Comparison of ENCODE assay signal across 11 cellular contexts in genomic region chr1:17232759-17233661, GRCh38. TPM values are rescaled to one million over a fixed set of nuclear protein-coding genes. Genes with fewer than 3 reads are reported as not detected.
DNase-seq lines count a peak whose midpoint lies in the region; ATAC-seq and TF ChIP-seq lines count a peak whose summit lies in the region.
"Had no signal": no experiment of that assay in that cellular context is flagged by ENCODE, and none has a peak within 500 bp of the region (broad histone marks: within the 10 kb centered on the region; RNA-seq: fewer than 3 reads in every experiment).

No MANE protein-coding gene starts in this region.

- no peak for TF ChIP-seq EP300 in esophagus muscularis mucosa (IDR thresholded peaks at IDR 0.05)

- H3K27me3 ChIP-seq in esophagus (ENCODE audit: control insufficient read depth in 1 of 2, insufficient read depth in 2 of 2, low read length in 2 of 2) (no peaks in the 10 kb centered on the region), esophagus muscularis mucosa (peaks cover 0 to 48% (median 0%) of the 10 kb centered on the region in 4 donors)

- no peak for TF ChIP-seq CTCF in esophagus muscularis mucosa (IDR thresholded peaks at IDR 0.05)

- H3K4me3 ChIP-seq in esophagus (ENCODE audit: low read depth in 1 of 2, low read length in 2 of 2) = no peak overlapping the region
- no peak overlapping the region for H3K4me3 ChIP-seq in skeletal muscle cell (ENCODE audit: low read depth, low read length)
- no peak overlapping the region for H3K4me3 ChIP-seq in esophagus muscularis mucosa

- no peaks in the 10 kb centered on the region for H3K9me3 Mint-ChIP-seq in activated naive CD4-positive, alpha-beta T cell treated with anti-CD3 and anti-CD28 coated beads for 36 hours

- DNase-seq in ELR (ENCODE audit: low read depth) (peak; percentile 93), RKO (ENCODE audit: low spot score) (peak; percentile 35), skeletal muscle cell (ENCODE audit: low read depth) (peak; percentile 69), esophagus muscularis mucosa (ENCODE audit: extremely low spot score) (no peak), cerebellar nuclear complex (lab: John Stamatoyannopoulos, UW) (no peak)
- DNase-seq in activated naive CD4-positive, alpha-beta T cell treated with anti-CD3 and anti-CD28 coated beads for 36 hours = no peak
- DNase-seq: activated CD4-positive, CD25-positive, alpha-beta regulatory T cell treated with anti-CD3 and anti-CD28 coated beads, Interleukin-2, amount 50 U/mL, for 72 hours; NCI-H524 had no signal

- intact Hi-C loops in activated naive CD4-positive, alpha-beta T cell treated with anti-CD3 and anti-CD28 coated beads for 36 hours (cut with micrococcal nuclease) = loop anchor here (10.0 kb wide), 1 partner anchor 268 kb away; no protein-coding TSS in a partner anchor
- intact Hi-C loops in esophagus muscularis mucosa (cut with DNase I) = no loop called here

- H3K4me1 ChIP-seq in esophagus (ENCODE audit: control insufficient read depth in 2 of 2, insufficient read depth in 2 of 2, low read length in 1 of 2) = peaks cover 0 to 28% of the 10 kb centered on the region in 2 donors
- H3K4me1 ChIP-seq in esophagus muscularis mucosa = peaks cover 0 to 6% (median 2%) of the 10 kb centered on the region in 4 donors

- H3K9me3 ChIP-seq in esophagus (ENCODE audit: control insufficient read depth in 2 of 2, insufficient read depth in 1 of 2, low read depth in 1 of 2, low read length in 1 of 2) (no peaks in the 10 kb centered on the region), esophagus muscularis mucosa (no peaks in the 10 kb centered on the region)

- 44 to 53% methylated on average over 22 of the region's 22 CpGs for WGBS in esophagus, 2 donors
- 72% methylated on average over 19 of the region's 22 CpGs for WGBS in esophagus muscularis mucosa

- H3K27ac ChIP-seq in esophagus (ENCODE audit: low read depth in 2 of 2, low read length in 1 of 2) (peak overlapping the region; percentile 56 to 96), esophagus muscularis mucosa (replicated peaks in 1 of 4) (no peak overlapping the region)

- no peak overlapping the region for H3K4me3 Mint-ChIP-seq in activated naive CD4-positive, alpha-beta T cell treated with anti-CD3 and anti-CD28 coated beads for 36 hours
- H3K4me3 Mint-ChIP-seq: brain had no signal

- CTCF ChIA-PET in activated naive CD4-positive, alpha-beta T cell treated with anti-CD3 and anti-CD28 coated beads for 36 hours (lab: Charles Lee) = interaction anchor here (9.2 kb wide), 1 partner anchor 106 kb away, joined by 109 read pairs; no protein-coding TSS in a partner anchor

- no peaks in the 10 kb centered on the region for H3K4me1 Mint-ChIP-seq in activated naive CD4-positive, alpha-beta T cell treated with anti-CD3 and anti-CD28 coated beads for 36 hours (ENCODE audit: low read depth)

- peaks cover 0 to 5% of the 10 kb centered on the region in 2 donors for H3K36me3 ChIP-seq in esophagus (ENCODE audit: control insufficient read depth in 2 of 2, insufficient read depth in 2 of 2, low read length in 1 of 2)
- no peaks in the 10 kb centered on the region for H3K36me3 ChIP-seq in esophagus muscularis mucosa

- H3K27ac Mint-ChIP-seq in activated naive CD4-positive, alpha-beta T cell treated with anti-CD3 and anti-CD28 coated beads for 36 hours = no peak overlapping the region

- no peak for ATAC-seq in HG03139 (IDR thresholded peaks at IDR 0.05; ENCODE audit: unreplicated experiment)

- H3K27me3 Mint-ChIP-seq in activated naive CD4-positive, alpha-beta T cell treated with anti-CD3 and anti-CD28 coated beads for 36 hours (ENCODE audit: low read depth) = no peaks in the 10 kb centered on the region

- no peak for TF ChIP-seq POLR2A in esophagus muscularis mucosa (IDR thresholded peaks at IDR 0.05; ENCODE audit: low read depth)

- no peaks in the 10 kb centered on the region for H3K36me3 Mint-ChIP-seq in activated naive CD4-positive, alpha-beta T cell treated with anti-CD3 and anti-CD28 coated beads for 36 hours (ENCODE audit: low read depth)
- H3K36me3 Mint-ChIP-seq: brain had no signal

RNA-seq across cellular contexts. Expression of gene PADI3, which starts 15.9 kb away (rescaled TPM):
- polyA plus RNA-seq in esophagus = 10 to 100 TPM; 14.1 to 31.0 TPM
- not detected for total RNA-seq in activated naive CD4-positive, alpha-beta T cell treated with anti-CD3 and anti-CD28 coated beads for 36 hours
- not detected for total RNA-seq in esophagus muscularis mucosa

RNA-seq across cellular contexts. Expression of gene PADI1, which starts 28.1 kb away (rescaled TPM):
- 100 to 1,000 TPM; 162 to 398 TPM for polyA plus RNA-seq in esophagus
- total RNA-seq in activated naive CD4-positive, alpha-beta T cell treated with anti-CD3 and anti-CD28 coated beads for 36 hours = not detected
- total RNA-seq in esophagus muscularis mucosa = 1 to 10 TPM in 1 of 4 donors, not detected in 3; 2.1 TPM

Comparison
In these comparisons a context has a peak if more than half of its experiments do, and no peak if none do; other contexts are left out.
1. DNase-seq: peak in ELR (single experiment), RKO (single experiment) and skeletal muscle cell (single experiment); none in activated naive CD4-positive, alpha-beta T cell treated with anti-CD3 and anti-CD28 coated beads for 36 hours (single experiment), esophagus muscularis mucosa (single experiment) and cerebellar nuclear complex (0 of 2).
2. H3K27ac ChIP-seq: peak in esophagus (2 of 2); none in esophagus muscularis mucosa (0 of 4).